20 cellular contexts compared by ENCODE assay signal in genomic region chr4:78863991-78864390, GRCh38.
DNase-seq lines count a peak whose midpoint lies in the region; ATAC-seq, FAIRE-seq and TF ChIP-seq lines count a peak whose summit lies in the region.
"Had no signal": no experiment of that assay in that cellular context is flagged by ENCODE, and none has a peak within 500 bp of the region (broad histone marks: within the 10 kb centered on the region; RNA-seq: fewer than 3 reads in every experiment).

No MANE protein-coding gene starts in this region.

- no peak for DNase-seq in Right ventricle myocardium superior
- no peak for DNase-seq in left ventricle myocardium inferior
- DNase-seq in bronchial epithelial cell (ENCODE audit: low read depth) = peak; percentile 2
- DNase-seq in tibial nerve (ENCODE audit: low spot score in 2 of 2) = no peak
- DNase-seq in activated CD4-positive, alpha-beta T cell treated with anti-CD3 and anti-CD28 coated beads for 36 hours = no peak
- no peak for DNase-seq in activated naive CD4-positive, alpha-beta T cell treated with anti-CD3 and anti-CD28 coated beads for 36 hours
- DNase-seq: activated CD4-positive, alpha-beta T cell treated with anti-CD3 and anti-CD28 coated beads, Interleukin-2, amount 50 U/mL, for 48 hours; activated CD8-positive, alpha-beta memory T cell treated with anti-CD3 and anti-CD28 coated beads, Interleukin-2, amount 50 U/mL, for 48 hours; activated effector memory CD4-positive, alpha-beta T cell treated with Interleukin-2 at 50 U/mL for 16 hours; activated naive CD8-positive, alpha-beta T cell treated with anti-CD3 and anti-CD28 coated beads, Interleukin-2, amount 10 ng/mL, durations not matched to agents 7 days and 5 days; glutamatergic neuron; NCI-H226 had no signal

- no peaks in the 10 kb centered on the region for H3K9me3 ChIP-seq in left ventricle myocardium inferior (replicated peaks)
- H3K9me3 ChIP-seq in tibial nerve = no peaks in the 10 kb centered on the region

- no peaks in the 10 kb centered on the region for H3K9me3 Mint-ChIP-seq in activated CD4-positive, alpha-beta T cell treated with anti-CD3 and anti-CD28 coated beads for 36 hours (ENCODE audit: low read depth)
- H3K9me3 Mint-ChIP-seq in activated naive CD4-positive, alpha-beta T cell treated with anti-CD3 and anti-CD28 coated beads for 36 hours = no peaks in the 10 kb centered on the region
- H3K9me3 Mint-ChIP-seq: activated naive CD8-positive, alpha-beta T cell treated with anti-CD3 and anti-CD28 coated beads, Interleukin-2, amount 10 ng/mL, durations not matched to agents 7 days and 5 days; CD8-positive, alpha-beta memory T cell; T-helper 2 cell treated with Interferon-gamma antibody and Interleukin-4, amounts not matched to agents 5 μg/mL and 100 μg/mL, for 36 hours had no signal

- H3K4me1 Mint-ChIP-seq in activated CD4-positive, alpha-beta T cell treated with anti-CD3 and anti-CD28 coated beads for 36 hours = peaks cover 7% of the 10 kb centered on the region
- peaks cover 6% of the 10 kb centered on the region for H3K4me1 Mint-ChIP-seq in activated naive CD4-positive, alpha-beta T cell treated with anti-CD3 and anti-CD28 coated beads for 36 hours (ENCODE audit: low read depth)

- H3K4me3 ChIP-seq in left ventricle myocardium inferior = no peak overlapping the region
- no peak overlapping the region for H3K4me3 ChIP-seq in bronchial epithelial cell (ENCODE audit: low read depth, low read length)
- H3K4me3 ChIP-seq in tibial nerve = no peak overlapping the region
- H3K4me3 ChIP-seq: A549 had no signal

- WGBS in tibial nerve, 2 donors = 60 to 65% methylated on average over 2 of the region's 2 CpGs

- no peaks in the 10 kb centered on the region for H3K27me3 Mint-ChIP-seq in activated CD4-positive, alpha-beta T cell treated with anti-CD3 and anti-CD28 coated beads for 36 hours
- H3K27me3 Mint-ChIP-seq in activated naive CD4-positive, alpha-beta T cell treated with anti-CD3 and anti-CD28 coated beads for 36 hours (ENCODE audit: low read depth) = no peaks in the 10 kb centered on the region
- H3K27me3 Mint-ChIP-seq: activated naive CD8-positive, alpha-beta T cell treated with anti-CD3 and anti-CD28 coated beads, Interleukin-2, amount 10 ng/mL, durations not matched to agents 7 days and 5 days; CD8-positive, alpha-beta memory T cell; progenitor cell of endocrine pancreas had no signal

- no peak overlapping the region for H3K4me3 Mint-ChIP-seq in activated CD4-positive, alpha-beta T cell treated with anti-CD3 and anti-CD28 coated beads for 36 hours
- no peak overlapping the region for H3K4me3 Mint-ChIP-seq in activated naive CD4-positive, alpha-beta T cell treated with anti-CD3 and anti-CD28 coated beads for 36 hours
- H3K4me3 Mint-ChIP-seq: activated naive CD8-positive, alpha-beta T cell treated with anti-CD3 and anti-CD28 coated beads, Interleukin-2, amount 10 ng/mL, durations not matched to agents 7 days and 5 days; CD8-positive, alpha-beta memory T cell; T-helper 2 cell treated with Interferon-gamma antibody and Interleukin-4, amounts not matched to agents 5 μg/mL and 100 μg/mL, for 36 hours had no signal

- no peaks in the 10 kb centered on the region for H3K36me3 Mint-ChIP-seq in activated CD4-positive, alpha-beta T cell treated with anti-CD3 and anti-CD28 coated beads for 36 hours (ENCODE audit: low read depth)
- H3K36me3 Mint-ChIP-seq in activated naive CD4-positive, alpha-beta T cell treated with anti-CD3 and anti-CD28 coated beads for 36 hours (ENCODE audit: low read depth) = peaks cover 1% of the 10 kb centered on the region

- no peak overlapping the region for H3K27ac ChIP-seq in left ventricle myocardium inferior (replicated peaks)
- H3K27ac ChIP-seq in tibial nerve = peak overlapping the region in 3 of 4 donors; percentile 24 to 58 (median 52)
- H3K27ac ChIP-seq: RWPE1, VCaP had no signal

- no peaks in the 10 kb centered on the region for H3K27me3 ChIP-seq in left ventricle myocardium inferior (ENCODE audit: low read depth)
- H3K27me3 ChIP-seq in bronchial epithelial cell (ENCODE audit: control insufficient read depth, insufficient read depth, low read length) = no peaks in the 10 kb centered on the region
- no peaks in the 10 kb centered on the region for H3K27me3 ChIP-seq in tibial nerve

- ATAC-seq in Right ventricle myocardium superior (ENCODE audit: poor library complexity) (peak; percentile 38), HG02885 (IDR thresholded peaks at IDR 0.05; ENCODE audit: poor library complexity, unreplicated experiment) (peak; percentile 9), HG02852 (IDR thresholded peaks at IDR 0.05; ENCODE audit: unreplicated experiment) (no peak)
- ATAC-seq in activated CD4-positive, alpha-beta T cell treated with anti-CD3 and anti-CD28 coated beads for 36 hours = no peak

- POLR2A ChIA-PET in activated CD4-positive, alpha-beta T cell treated with anti-CD3 and anti-CD28 coated beads for 36 hours (lab: Charles Lee) = no interaction called here

- H3K36me3 ChIP-seq in left ventricle myocardium inferior (peaks cover 23% of the 10 kb centered on the region), bronchial epithelial cell (ENCODE audit: control insufficient read depth, insufficient read depth, low read length) (peaks cover 4% of the 10 kb centered on the region), tibial nerve (peaks cover 0 to 37% (median 7%) of the 10 kb centered on the region in 3 donors)

- intact Hi-C loops in Right ventricle myocardium superior (cut with DNase I) = loop anchor here (2.0 to 10.0 kb wide), 3 partner anchors 87 to 899 kb away; partner anchors contain the start of gene BMP2K
- intact Hi-C loops in left ventricle myocardium inferior (cut with micrococcal nuclease) = loop anchor here (2.0 kb wide), 1 partner anchor 251 kb away; no protein-coding TSS in a partner anchor
- intact Hi-C loops in activated CD4-positive, alpha-beta T cell treated with anti-CD3 and anti-CD28 coated beads for 36 hours (cut with DNase I, micrococcal nuclease) = loop anchor here (1.0 to 5.0 kb wide), 6 partner anchors 89 to 905 kb away; partner anchors contain the start of gene FRAS1 (in 1 of the 2)
- intact Hi-C loops in activated naive CD4-positive, alpha-beta T cell treated with anti-CD3 and anti-CD28 coated beads for 36 hours (cut with micrococcal nuclease) = loop anchor here (1.0 to 5.0 kb wide), 8 partner anchors 87 to 905 kb away; partner anchors contain the start of genes BMP2K and FRAS1

- H3K27ac Mint-ChIP-seq in activated CD4-positive, alpha-beta T cell treated with anti-CD3 and anti-CD28 coated beads for 36 hours = no peak overlapping the region
- no peak overlapping the region for H3K27ac Mint-ChIP-seq in activated naive CD4-positive, alpha-beta T cell treated with anti-CD3 and anti-CD28 coated beads for 36 hours
- H3K27ac Mint-ChIP-seq: activated naive CD8-positive, alpha-beta T cell treated with anti-CD3 and anti-CD28 coated beads, Interleukin-2, amount 10 ng/mL, durations not matched to agents 7 days and 5 days; CD8-positive, alpha-beta memory T cell; T-helper 2 cell treated with Interferon-gamma antibody and Interleukin-4, amounts not matched to agents 5 μg/mL and 100 μg/mL, for 36 hours had no signal

- H3K4me1 ChIP-seq in left ventricle myocardium inferior (peaks cover 5% of the 10 kb centered on the region), tibial nerve (peaks cover 0 to 12% (median 4%) of the 10 kb centered on the region in 4 donors)

- CTCF ChIA-PET in activated CD4-positive, alpha-beta T cell treated with anti-CD3 and anti-CD28 coated beads for 36 hours (lab: Charles Lee) = interaction anchor here (0.6 to 2.2 kb wide), 17 partner anchors 10 to 1527 kb away, joined by 3 to 8 read pairs (median 3); no protein-coding TSS in a partner anchor
- CTCF ChIA-PET in activated naive CD4-positive, alpha-beta T cell treated with anti-CD3 and anti-CD28 coated beads for 36 hours (lab: Charles Lee) = interaction anchor here (0.6 to 7.3 kb wide), 23 partner anchors 10 to 996 kb away, joined by 3 to 61 read pairs (median 5); no protein-coding TSS in a partner anchor

- FAIRE-seq in bronchial epithelial cell (lab: Jason Lieb, UNC) = no peak
- FAIRE-seq: A549 had no signal

- no peak for TF ChIP-seq POLR2A in tibial nerve (IDR thresholded peaks at IDR 0.05)

- TF ChIP-seq CTCF in left ventricle myocardium inferior (IDR thresholded peaks at IDR 0.05; ENCODE audit: borderline replicate concordance) (no peak), bronchial epithelial cell (IDR thresholded peaks at IDR 0.05; ENCODE audit: insufficient read depth, low read length, severe bottlenecking) (no peak), tibial nerve (IDR thresholded peaks at IDR 0.05) (no peak)

- TF ChIP-seq EP300 in tibial nerve (IDR thresholded peaks at IDR 0.05) = no peak

Comparison
In these comparisons a context has a peak if more than half of its experiments do, and no peak if none do; other contexts are left out.
1. ATAC-seq: peak in Right ventricle myocardium superior (single experiment) and HG02885 (single experiment); none in activated CD4-positive, alpha-beta T cell treated with anti-CD3 and anti-CD28 coated beads for 36 hours (single experiment) and HG02852 (single experiment).